Comparison of ENCODE assay signal across 1 cellular context in the genomic region with DNA sequence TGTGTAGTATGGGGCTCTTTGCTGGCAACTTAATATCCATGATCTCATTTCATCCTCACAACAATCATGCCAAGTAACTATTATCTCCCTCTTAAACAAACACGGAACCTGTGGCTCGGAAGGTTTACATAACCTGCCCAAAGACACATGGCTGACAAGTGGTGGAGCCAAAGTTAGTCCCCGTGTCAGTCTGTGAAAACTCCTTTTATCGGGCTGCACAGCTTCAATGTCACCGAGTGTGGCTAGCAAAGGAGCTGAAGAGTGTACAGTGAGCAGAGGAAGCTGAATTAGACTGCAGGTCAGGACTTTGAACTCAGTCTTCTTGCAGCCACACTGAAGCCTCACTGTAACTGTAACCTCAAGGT.
TF ChIP-seq lines count a peak whose summit lies in the region.

No MANE protein-coding gene starts in this region.

TF ChIP-seq in HepG2, 621 proteins besides CTCF, POLR2A, EP300 and RAD21 (continued from another document):
- TF ChIP-seq, protein P1, sequence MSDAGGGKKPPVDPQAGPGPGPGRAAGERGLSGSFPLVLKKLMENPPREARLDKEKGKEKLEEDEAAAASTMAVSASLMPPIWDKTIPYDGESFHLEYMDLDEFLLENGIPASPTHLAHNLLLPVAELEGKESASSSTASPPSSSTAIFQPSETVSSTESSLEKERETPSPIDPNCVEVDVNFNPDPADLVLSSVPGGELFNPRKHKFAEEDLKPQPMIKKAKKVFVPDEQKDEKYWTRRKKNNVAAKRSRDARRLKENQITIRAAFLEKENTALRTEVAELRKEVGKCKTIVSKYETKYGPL (CRISPR knock-in tag; IDR thresholded peaks at IDR 0.05): peak; percentile 78; the same call in 1 of the 2 replicates
- TF ChIP-seq, protein P2, sequence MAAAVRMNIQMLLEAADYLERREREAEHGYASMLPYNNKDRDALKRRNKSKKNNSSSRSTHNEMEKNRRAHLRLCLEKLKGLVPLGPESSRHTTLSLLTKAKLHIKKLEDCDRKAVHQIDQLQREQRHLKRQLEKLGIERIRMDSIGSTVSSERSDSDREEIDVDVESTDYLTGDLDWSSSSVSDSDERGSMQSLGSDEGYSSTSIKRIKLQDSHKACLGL (CRISPR knock-in tag; IDR thresholded peaks at IDR 0.05): no peak
- TF ChIP-seq, protein P3, sequence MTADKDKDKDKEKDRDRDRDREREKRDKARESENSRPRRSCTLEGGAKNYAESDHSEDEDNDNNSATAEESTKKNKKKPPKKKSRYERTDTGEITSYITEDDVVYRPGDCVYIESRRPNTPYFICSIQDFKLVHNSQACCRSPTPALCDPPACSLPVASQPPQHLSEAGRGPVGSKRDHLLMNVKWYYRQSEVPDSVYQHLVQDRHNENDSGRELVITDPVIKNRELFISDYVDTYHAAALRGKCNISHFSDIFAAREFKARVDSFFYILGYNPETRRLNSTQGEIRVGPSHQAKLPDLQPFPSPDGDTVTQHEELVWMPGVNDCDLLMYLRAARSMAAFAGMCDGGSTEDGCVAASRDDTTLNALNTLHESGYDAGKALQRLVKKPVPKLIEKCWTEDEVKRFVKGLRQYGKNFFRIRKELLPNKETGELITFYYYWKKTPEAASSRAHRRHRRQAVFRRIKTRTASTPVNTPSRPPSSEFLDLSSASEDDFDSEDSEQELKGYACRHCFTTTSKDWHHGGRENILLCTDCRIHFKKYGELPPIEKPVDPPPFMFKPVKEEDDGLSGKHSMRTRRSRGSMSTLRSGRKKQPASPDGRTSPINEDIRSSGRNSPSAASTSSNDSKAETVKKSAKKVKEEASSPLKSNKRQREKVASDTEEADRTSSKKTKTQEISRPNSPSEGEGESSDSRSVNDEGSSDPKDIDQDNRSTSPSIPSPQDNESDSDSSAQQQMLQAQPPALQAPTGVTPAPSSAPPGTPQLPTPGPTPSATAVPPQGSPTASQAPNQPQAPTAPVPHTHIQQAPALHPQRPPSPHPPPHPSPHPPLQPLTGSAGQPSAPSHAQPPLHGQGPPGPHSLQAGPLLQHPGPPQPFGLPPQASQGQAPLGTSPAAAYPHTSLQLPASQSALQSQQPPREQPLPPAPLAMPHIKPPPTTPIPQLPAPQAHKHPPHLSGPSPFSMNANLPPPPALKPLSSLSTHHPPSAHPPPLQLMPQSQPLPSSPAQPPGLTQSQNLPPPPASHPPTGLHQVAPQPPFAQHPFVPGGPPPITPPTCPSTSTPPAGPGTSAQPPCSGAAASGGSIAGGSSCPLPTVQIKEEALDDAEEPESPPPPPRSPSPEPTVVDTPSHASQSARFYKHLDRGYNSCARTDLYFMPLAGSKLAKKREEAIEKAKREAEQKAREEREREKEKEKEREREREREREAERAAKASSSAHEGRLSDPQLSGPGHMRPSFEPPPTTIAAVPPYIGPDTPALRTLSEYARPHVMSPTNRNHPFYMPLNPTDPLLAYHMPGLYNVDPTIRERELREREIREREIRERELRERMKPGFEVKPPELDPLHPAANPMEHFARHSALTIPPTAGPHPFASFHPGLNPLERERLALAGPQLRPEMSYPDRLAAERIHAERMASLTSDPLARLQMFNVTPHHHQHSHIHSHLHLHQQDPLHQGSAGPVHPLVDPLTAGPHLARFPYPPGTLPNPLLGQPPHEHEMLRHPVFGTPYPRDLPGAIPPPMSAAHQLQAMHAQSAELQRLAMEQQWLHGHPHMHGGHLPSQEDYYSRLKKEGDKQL (CRISPR knock-in tag; IDR thresholded peaks at IDR 0.05; ENCODE audit: low read depth): peak; percentile 43; the same call in 1 of the 2 replicates
- TF ChIP-seq CBFB (CRISPR knock-in tag; IDR thresholded peaks at IDR 0.05) (no peak), SPEN (CRISPR knock-in tag; IDR thresholded peaks at IDR 0.05; ENCODE audit: low read depth) (no peak), RBM22 (optimal IDR thresholded peaks at IDR 0.05; ENCODE audit: low read length) (peak; percentile 55), STAG1 (CRISPR knock-in tag; IDR thresholded peaks at IDR 0.05) (peak; percentile 33), HOXD1 (CRISPR knock-in tag; IDR thresholded peaks at IDR 0.05) (peak; percentile 30; the same call in 1 of the 2 replicates), CBX1 (IDR thresholded peaks at IDR 0.05; ENCODE audit: low read depth) (no peak), POGZ (CRISPR knock-in tag; IDR thresholded peaks at IDR 0.05) (peak; percentile 37; the same call in 1 of the 2 replicates), YEATS4 (CRISPR knock-in tag; IDR thresholded peaks at IDR 0.05; ENCODE audit: borderline replicate concordance) (no peak), SRSF4 (IDR thresholded peaks at IDR 0.05; ENCODE audit: low read depth, low read length, poor library complexity, severe bottlenecking) (no peak), GATAD1 (CRISPR knock-in tag; IDR thresholded peaks at IDR 0.05) (0 out of 2 replicates have a peak, but pooled peaks have one; percentile 36), HDAC2 (CRISPR knock-in tag; IDR thresholded peaks at IDR 0.05) (peak; percentile 34; the same call in 1 of the 2 replicates), ZNF614 (CRISPR knock-in tag; IDR thresholded peaks at IDR 0.05; ENCODE audit: borderline replicate concordance) (0 out of 2 replicates have a peak, but pooled peaks have one; percentile 22), HNRNPL (IDR thresholded peaks at IDR 0.05; ENCODE audit: low read depth, low read length) (no peak), ZSCAN25 (CRISPR knock-in tag; IDR thresholded peaks at IDR 0.05) (no peak), EEA1 (CRISPR knock-in tag; IDR thresholded peaks at IDR 0.05; ENCODE audit: borderline replicate concordance) (no peak), ZNF644 (CRISPR knock-in tag; IDR thresholded peaks at IDR 0.05; ENCODE audit: low read depth) (0 out of 2 replicates have a peak, but pooled peaks have one; percentile 73), CHD4 (IDR thresholded peaks at IDR 0.05; ENCODE audit: borderline replicate concordance, low read length) (peak; percentile 48; the same call in 1 of the 2 replicates), ZNF205 (CRISPR knock-in tag; IDR thresholded peaks at IDR 0.05) (peak; percentile 62; the same call in 1 of the 2 replicates), YY1 (IDR thresholded peaks at IDR 0.05; ENCODE audit: insufficient read depth, insufficient replicate concordance, low read depth, low read length) (peak; percentile 17), IKZF4 (CRISPR knock-in tag; IDR thresholded peaks at IDR 0.05; ENCODE audit: borderline replicate concordance, low read depth, not compliant biosample characterization) (no peak), RNF2 (conservative IDR thresholded peaks at IDR 0.05; ENCODE audit: low read depth) (no peak), IRF2 (CRISPR knock-in tag; IDR thresholded peaks at IDR 0.05) (no peak), MEIS2 (CRISPR knock-in tag; IDR thresholded peaks at IDR 0.05) (peak; percentile 32; the same call in 1 of the 2 replicates), ZNF430 (CRISPR knock-in tag; IDR thresholded peaks at IDR 0.05) (no peak)
- TF ChIP-seq, protein P4, sequence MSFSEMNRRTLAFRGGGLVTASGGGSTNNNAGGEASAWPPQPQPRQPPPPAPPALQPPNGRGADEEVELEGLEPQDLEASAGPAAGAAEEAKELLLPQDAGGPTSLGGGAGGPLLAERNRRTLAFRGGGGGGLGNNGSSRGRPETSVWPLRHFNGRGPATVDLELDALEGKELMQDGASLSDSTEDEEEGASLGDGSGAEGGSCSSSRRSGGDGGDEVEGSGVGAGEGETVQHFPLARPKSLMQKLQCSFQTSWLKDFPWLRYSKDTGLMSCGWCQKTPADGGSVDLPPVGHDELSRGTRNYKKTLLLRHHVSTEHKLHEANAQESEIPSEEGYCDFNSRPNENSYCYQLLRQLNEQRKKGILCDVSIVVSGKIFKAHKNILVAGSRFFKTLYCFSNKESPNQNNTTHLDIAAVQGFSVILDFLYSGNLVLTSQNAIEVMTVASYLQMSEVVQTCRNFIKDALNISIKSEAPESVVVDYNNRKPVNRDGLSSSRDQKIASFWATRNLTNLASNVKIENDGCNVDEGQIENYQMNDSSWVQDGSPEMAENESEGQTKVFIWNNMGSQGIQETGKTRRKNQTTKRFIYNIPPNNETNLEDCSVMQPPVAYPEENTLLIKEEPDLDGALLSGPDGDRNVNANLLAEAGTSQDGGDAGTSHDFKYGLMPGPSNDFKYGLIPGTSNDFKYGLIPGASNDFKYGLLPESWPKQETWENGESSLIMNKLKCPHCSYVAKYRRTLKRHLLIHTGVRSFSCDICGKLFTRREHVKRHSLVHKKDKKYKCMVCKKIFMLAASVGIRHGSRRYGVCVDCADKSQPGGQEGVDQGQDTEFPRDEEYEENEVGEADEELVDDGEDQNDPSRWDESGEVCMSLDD (CRISPR knock-in tag; IDR thresholded peaks at IDR 0.05; ENCODE audit: borderline replicate concordance): no peak
- TF ChIP-seq, protein P5, sequence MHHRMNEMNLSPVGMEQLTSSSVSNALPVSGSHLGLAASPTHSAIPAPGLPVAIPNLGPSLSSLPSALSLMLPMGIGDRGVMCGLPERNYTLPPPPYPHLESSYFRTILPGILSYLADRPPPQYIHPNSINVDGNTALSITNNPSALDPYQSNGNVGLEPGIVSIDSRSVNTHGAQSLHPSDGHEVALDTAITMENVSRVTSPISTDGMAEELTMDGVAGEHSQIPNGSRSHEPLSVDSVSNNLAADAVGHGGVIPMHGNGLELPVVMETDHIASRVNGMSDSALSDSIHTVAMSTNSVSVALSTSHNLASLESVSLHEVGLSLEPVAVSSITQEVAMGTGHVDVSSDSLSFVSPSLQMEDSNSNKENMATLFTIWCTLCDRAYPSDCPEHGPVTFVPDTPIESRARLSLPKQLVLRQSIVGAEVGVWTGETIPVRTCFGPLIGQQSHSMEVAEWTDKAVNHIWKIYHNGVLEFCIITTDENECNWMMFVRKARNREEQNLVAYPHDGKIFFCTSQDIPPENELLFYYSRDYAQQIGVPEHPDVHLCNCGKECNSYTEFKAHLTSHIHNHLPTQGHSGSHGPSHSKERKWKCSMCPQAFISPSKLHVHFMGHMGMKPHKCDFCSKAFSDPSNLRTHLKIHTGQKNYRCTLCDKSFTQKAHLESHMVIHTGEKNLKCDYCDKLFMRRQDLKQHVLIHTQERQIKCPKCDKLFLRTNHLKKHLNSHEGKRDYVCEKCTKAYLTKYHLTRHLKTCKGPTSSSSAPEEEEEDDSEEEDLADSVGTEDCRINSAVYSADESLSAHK (CRISPR knock-in tag; IDR thresholded peaks at IDR 0.05; ENCODE audit: borderline replicate concordance): no peak
- TF ChIP-seq, protein P6, sequence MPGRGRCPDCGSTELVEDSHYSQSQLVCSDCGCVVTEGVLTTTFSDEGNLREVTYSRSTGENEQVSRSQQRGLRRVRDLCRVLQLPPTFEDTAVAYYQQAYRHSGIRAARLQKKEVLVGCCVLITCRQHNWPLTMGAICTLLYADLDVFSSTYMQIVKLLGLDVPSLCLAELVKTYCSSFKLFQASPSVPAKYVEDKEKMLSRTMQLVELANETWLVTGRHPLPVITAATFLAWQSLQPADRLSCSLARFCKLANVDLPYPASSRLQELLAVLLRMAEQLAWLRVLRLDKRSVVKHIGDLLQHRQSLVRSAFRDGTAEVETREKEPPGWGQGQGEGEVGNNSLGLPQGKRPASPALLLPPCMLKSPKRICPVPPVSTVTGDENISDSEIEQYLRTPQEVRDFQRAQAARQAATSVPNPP (CRISPR knock-in tag; IDR thresholded peaks at IDR 0.05): no peak
- TF ChIP-seq, protein P7, sequence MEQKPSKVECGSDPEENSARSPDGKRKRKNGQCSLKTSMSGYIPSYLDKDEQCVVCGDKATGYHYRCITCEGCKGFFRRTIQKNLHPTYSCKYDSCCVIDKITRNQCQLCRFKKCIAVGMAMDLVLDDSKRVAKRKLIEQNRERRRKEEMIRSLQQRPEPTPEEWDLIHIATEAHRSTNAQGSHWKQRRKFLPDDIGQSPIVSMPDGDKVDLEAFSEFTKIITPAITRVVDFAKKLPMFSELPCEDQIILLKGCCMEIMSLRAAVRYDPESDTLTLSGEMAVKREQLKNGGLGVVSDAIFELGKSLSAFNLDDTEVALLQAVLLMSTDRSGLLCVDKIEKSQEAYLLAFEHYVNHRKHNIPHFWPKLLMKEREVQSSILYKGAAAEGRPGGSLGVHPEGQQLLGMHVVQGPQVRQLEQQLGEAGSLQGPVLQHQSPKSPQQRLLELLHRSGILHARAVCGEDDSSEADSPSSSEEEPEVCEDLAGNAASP (CRISPR knock-in tag; IDR thresholded peaks at IDR 0.05; ENCODE audit: borderline replicate concordance): no peak
- TF ChIP-seq, protein P8, sequence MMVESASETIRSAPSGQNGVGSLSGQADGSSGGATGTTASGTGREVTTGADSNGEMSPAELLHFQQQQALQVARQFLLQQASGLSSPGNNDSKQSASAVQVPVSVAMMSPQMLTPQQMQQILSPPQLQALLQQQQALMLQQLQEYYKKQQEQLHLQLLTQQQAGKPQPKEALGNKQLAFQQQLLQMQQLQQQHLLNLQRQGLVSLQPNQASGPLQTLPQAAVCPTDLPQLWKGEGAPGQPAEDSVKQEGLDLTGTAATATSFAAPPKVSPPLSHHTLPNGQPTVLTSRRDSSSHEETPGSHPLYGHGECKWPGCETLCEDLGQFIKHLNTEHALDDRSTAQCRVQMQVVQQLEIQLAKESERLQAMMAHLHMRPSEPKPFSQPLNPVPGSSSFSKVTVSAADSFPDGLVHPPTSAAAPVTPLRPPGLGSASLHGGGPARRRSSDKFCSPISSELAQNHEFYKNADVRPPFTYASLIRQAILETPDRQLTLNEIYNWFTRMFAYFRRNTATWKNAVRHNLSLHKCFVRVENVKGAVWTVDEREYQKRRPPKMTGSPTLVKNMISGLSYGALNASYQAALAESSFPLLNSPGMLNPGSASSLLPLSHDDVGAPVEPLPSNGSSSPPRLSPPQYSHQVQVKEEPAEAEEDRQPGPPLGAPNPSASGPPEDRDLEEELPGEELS (CRISPR knock-in tag; IDR thresholded peaks at IDR 0.05): peak; percentile 23; the same call in 1 of the 2 replicates
- TF ChIP-seq, protein P9, sequence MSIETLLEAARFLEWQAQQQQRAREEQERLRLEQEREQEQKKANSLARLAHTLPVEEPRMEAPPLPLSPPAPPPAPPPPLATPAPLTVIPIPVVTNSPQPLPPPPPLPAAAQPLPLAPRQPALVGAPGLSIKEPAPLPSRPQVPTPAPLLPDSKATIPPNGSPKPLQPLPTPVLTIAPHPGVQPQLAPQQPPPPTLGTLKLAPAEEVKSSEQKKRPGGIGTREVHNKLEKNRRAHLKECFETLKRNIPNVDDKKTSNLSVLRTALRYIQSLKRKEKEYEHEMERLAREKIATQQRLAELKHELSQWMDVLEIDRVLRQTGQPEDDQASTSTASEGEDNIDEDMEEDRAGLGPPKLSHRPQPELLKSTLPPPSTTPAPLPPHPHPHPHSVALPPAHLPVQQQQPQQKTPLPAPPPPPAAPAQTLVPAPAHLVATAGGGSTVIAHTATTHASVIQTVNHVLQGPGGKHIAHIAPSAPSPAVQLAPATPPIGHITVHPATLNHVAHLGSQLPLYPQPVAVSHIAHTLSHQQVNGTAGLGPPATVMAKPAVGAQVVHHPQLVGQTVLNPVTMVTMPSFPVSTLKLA (IDR thresholded peaks at IDR 0.05): no peak
- TF ChIP-seq, protein P10, sequence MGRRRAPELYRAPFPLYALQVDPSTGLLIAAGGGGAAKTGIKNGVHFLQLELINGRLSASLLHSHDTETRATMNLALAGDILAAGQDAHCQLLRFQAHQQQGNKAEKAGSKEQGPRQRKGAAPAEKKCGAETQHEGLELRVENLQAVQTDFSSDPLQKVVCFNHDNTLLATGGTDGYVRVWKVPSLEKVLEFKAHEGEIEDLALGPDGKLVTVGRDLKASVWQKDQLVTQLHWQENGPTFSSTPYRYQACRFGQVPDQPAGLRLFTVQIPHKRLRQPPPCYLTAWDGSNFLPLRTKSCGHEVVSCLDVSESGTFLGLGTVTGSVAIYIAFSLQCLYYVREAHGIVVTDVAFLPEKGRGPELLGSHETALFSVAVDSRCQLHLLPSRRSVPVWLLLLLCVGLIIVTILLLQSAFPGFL (CRISPR knock-in tag; IDR thresholded peaks at IDR 0.05): no peak
- TF ChIP-seq, protein P11, sequence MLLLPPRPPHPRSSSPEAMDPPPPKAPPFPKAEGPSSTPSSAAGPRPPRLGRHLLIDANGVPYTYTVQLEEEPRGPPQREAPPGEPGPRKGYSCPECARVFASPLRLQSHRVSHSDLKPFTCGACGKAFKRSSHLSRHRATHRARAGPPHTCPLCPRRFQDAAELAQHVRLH (CRISPR knock-in tag; IDR thresholded peaks at IDR 0.05; ENCODE audit: borderline replicate concordance, low read depth): 0 out of 2 replicates have a peak, but pooled peaks have one; percentile 46
